Comparison of ENCODE assay signal across 1 cellular context in genomic region chr3:128590948-128591347, GRCh38.
TF ChIP-seq lines count a peak whose summit lies in the region.

No MANE protein-coding gene starts in this region.

TF ChIP-seq in H1, 55 proteins besides CTCF, POLR2A, EP300 and RAD21:
- TF ChIP-seq SP1 (IDR thresholded peaks at IDR 0.05; ENCODE audit: low read depth, low read length) (no peak), GABPA (IDR thresholded peaks at IDR 0.05; ENCODE audit: borderline replicate concordance, insufficient read depth, low read length) (peak; percentile 66; the same call in 1 of the 2 replicates)
TF ChIP-seq in H1: peak in this region for 1.
